Comparison of ENCODE assay signal across 9 cellular contexts in genomic region chr19:18618236-18618635, GRCh38. TPM values are rescaled to one million over a fixed set of nuclear protein-coding genes. Genes with fewer than 3 reads are reported as not detected.
"Had no signal": no experiment of that assay in that cellular context is flagged by ENCODE, and none has a peak within 500 bp of the region (broad histone marks: within the 10 kb centered on the region; RNA-seq: fewer than 3 reads in every experiment).

No MANE protein-coding gene starts in this region.

- FAIRE-seq: HTR-8/SVneo, K562 had no signal

- H3K9ac ChIP-seq: KMS-11 had no signal

- ATAC-seq: K562 had no signal

- H3K27ac ChIP-seq: HL-60, KMS-11 had no signal

- H3K4me3 ChIP-seq: K562 had no signal

- DNase-seq: IMR-90, KBM-7, KG1 had no signal

- H3K4me2 ChIP-seq: KMS-11 had no signal

RNA-seq across cellular contexts. Expression of gene TMEM59L, which starts 5.6 kb away (rescaled TPM):
- total RNA-seq: HT-29, K562 had no signal
- polyA plus RNA-seq: IgD-negative memory B cell had no signal

RNA-seq across cellular contexts. Expression of gene CRLF1, which starts 11.6 kb away (rescaled TPM):
- total RNA-seq: HT-29 had no signal
